ENCODE assay signal across 1 cellular context in genomic region chr19:4390017-4390861, GRCh38.
TF ChIP-seq lines count a peak whose summit lies in the region.

No MANE protein-coding gene starts in this region.

TF ChIP-seq in HEK293, 187 proteins besides CTCF, POLR2A, EP300 and RAD21 (continued from another document):
- TF ChIP-seq, protein P1, sequence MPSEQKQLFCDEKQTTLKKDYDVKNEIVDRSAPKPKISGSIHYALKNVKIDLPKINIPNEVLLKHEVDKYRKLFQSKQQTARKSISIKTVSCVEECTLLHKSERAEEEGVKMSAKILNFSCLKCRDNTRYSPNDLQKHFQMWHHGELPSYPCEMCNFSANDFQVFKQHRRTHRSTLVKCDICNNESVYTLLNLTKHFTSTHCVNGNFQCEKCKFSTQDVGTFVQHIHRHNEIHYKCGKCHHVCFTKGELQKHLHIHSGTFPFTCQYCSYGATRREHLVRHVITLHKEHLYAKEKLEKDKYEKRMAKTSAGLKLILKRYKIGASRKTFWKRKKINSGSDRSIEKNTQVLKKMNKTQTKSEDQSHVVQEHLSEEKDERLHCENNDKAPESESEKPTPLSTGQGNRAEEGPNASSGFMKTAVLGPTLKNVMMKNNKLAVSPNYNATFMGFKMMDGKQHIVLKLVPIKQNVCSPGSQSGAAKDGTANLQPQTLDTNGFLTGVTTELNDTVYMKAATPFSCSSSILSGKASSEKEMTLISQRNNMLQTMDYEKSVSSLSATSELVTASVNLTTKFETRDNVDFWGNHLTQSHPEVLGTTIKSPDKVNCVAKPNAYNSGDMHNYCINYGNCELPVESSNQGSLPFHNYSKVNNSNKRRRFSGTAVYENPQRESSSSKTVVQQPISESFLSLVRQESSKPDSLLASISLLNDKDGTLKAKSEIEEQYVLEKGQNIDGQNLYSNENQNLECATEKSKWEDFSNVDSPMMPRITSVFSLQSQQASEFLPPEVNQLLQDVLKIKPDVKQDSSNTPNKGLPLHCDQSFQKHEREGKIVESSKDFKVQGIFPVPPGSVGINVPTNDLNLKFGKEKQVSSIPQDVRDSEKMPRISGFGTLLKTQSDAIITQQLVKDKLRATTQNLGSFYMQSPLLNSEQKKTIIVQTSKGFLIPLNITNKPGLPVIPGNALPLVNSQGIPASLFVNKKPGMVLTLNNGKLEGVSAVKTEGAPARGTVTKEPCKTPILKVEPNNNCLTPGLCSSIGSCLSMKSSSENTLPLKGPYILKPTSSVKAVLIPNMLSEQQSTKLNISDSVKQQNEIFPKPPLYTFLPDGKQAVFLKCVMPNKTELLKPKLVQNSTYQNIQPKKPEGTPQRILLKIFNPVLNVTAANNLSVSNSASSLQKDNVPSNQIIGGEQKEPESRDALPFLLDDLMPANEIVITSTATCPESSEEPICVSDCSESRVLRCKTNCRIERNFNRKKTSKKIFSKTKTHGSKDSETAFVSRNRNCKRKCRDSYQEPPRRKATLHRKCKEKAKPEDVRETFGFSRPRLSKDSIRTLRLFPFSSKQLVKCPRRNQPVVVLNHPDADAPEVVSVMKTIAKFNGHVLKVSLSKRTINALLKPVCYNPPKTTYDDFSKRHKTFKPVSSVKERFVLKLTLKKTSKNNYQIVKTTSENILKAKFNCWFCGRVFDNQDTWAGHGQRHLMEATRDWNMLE (tag by site-specific recombination; conservative IDR thresholded peaks at IDR 0.05; ENCODE audit: low read depth): no peak
- TF ChIP-seq ZNF157 (tag by site-specific recombination; IDR thresholded peaks at IDR 0.05): no peak
- peak; percentile 40; the same call in 1 of the 2 replicates for TF ChIP-seq ZFHX2 (tag by site-specific recombination; conservative IDR thresholded peaks at IDR 0.05)
- TF ChIP-seq ZNF558 (tag by site-specific recombination; IDR thresholded peaks at IDR 0.05): no peak
- TF ChIP-seq, protein P2, sequence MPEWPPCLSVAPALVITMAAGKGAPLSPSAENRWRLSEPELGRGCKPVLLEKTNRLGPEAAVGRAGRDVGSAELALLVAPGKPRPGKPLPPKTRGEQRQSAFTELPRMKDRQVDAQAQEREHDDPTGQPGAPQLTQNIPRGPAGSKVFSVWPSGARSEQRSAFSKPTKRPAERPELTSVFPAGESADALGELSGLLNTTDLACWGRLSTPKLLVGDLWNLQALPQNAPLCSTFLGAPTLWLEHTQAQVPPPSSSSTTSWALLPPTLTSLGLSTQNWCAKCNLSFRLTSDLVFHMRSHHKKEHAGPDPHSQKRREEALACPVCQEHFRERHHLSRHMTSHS (tag by site-specific recombination; IDR thresholded peaks at IDR 0.05): no peak
- TF ChIP-seq SCRT2 (tag by site-specific recombination; IDR thresholded peaks at IDR 0.05): peak; percentile 92
- no peak for TF ChIP-seq SETDB1 (IDR thresholded peaks at IDR 0.05; ENCODE audit: insufficient read length, low read length)
- TF ChIP-seq, protein P3, sequence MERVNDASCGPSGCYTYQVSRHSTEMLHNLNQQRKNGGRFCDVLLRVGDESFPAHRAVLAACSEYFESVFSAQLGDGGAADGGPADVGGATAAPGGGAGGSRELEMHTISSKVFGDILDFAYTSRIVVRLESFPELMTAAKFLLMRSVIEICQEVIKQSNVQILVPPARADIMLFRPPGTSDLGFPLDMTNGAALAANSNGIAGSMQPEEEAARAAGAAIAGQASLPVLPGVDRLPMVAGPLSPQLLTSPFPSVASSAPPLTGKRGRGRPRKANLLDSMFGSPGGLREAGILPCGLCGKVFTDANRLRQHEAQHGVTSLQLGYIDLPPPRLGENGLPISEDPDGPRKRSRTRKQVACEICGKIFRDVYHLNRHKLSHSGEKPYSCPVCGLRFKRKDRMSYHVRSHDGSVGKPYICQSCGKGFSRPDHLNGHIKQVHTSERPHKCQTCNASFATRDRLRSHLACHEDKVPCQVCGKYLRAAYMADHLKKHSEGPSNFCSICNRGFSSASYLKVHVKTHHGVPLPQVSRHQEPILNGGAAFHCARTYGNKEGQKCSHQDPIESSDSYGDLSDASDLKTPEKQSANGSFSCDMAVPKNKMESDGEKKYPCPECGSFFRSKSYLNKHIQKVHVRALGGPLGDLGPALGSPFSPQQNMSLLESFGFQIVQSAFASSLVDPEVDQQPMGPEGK (tag by site-specific recombination; IDR thresholded peaks at IDR 0.05): peak; percentile 34; the same call in 1 of the 2 replicates
- TF ChIP-seq PRDM1 (tag by site-specific recombination; IDR thresholded peaks at IDR 0.05): peak; percentile 91
- TF ChIP-seq ZNF223 (tag by site-specific recombination; IDR thresholded peaks at IDR 0.05): no peak
- TF ChIP-seq ZNF561 (tag by site-specific recombination; IDR thresholded peaks at IDR 0.05; ENCODE audit: borderline replicate concordance): 0 out of 2 replicates have a peak, but pooled peaks have one; percentile 45
- TF ChIP-seq ZNF585B (tag by site-specific recombination; IDR thresholded peaks at IDR 0.05): no peak
- TF ChIP-seq, protein P4, sequence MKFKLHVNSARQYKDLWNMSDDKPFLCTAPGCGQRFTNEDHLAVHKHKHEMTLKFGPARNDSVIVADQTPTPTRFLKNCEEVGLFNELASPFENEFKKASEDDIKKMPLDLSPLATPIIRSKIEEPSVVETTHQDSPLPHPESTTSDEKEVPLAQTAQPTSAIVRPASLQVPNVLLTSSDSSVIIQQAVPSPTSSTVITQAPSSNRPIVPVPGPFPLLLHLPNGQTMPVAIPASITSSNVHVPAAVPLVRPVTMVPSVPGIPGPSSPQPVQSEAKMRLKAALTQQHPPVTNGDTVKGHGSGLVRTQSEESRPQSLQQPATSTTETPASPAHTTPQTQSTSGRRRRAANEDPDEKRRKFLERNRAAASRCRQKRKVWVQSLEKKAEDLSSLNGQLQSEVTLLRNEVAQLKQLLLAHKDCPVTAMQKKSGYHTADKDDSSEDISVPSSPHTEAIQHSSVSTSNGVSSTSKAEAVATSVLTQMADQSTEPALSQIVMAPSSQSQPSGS (tag by site-specific recombination; IDR thresholded peaks at IDR 0.05; ENCODE audit: low read depth): no peak
- no peak for TF ChIP-seq ZNF214 (tag by site-specific recombination; IDR thresholded peaks at IDR 0.05; ENCODE audit: borderline replicate concordance)
- no peak for TF ChIP-seq ZNF391 (tag by site-specific recombination; IDR thresholded peaks at IDR 0.05; ENCODE audit: borderline replicate concordance, low read depth)
- TF ChIP-seq ZNF202 (tag by site-specific recombination; IDR thresholded peaks at IDR 0.05; ENCODE audit: borderline replicate concordance): no peak
- TF ChIP-seq ZBTB44 (tag by site-specific recombination; IDR thresholded peaks at IDR 0.05): no peak
- TF ChIP-seq ZNF398 (tag by site-specific recombination; IDR thresholded peaks at IDR 0.05): peak; percentile 89
- no peak for TF ChIP-seq ZSCAN23 (tag by site-specific recombination; IDR thresholded peaks at IDR 0.05)
- no peak for TF ChIP-seq ZNF624 (tag by site-specific recombination; IDR thresholded peaks at IDR 0.05)
- peak; percentile 83 for TF ChIP-seq ZIC2 (tag by site-specific recombination; IDR thresholded peaks at IDR 0.05)
- no peak for TF ChIP-seq ZNF670 (tag by site-specific recombination; IDR thresholded peaks at IDR 0.05; ENCODE audit: low read depth)
- no peak for TF ChIP-seq KLF8 (tag by site-specific recombination; IDR thresholded peaks at IDR 0.05)
- no peak for TF ChIP-seq ZNF18 (tag by site-specific recombination; IDR thresholded peaks at IDR 0.05)
- no peak for TF ChIP-seq BCL11A (tag by site-specific recombination; IDR thresholded peaks at IDR 0.05; ENCODE audit: low read depth)
- TF ChIP-seq AEBP2 (tag by site-specific recombination; IDR thresholded peaks at IDR 0.05; ENCODE audit: borderline replicate concordance): no peak
- TF ChIP-seq ZNF37A (tag by site-specific recombination; IDR thresholded peaks at IDR 0.05): no peak
- no peak for TF ChIP-seq ZNF701 (tag by site-specific recombination; IDR thresholded peaks at IDR 0.05)
- no peak for TF ChIP-seq ZXDB (tag by site-specific recombination; IDR thresholded peaks at IDR 0.05)
- TF ChIP-seq ZFP41 (tag by site-specific recombination; IDR thresholded peaks at IDR 0.05; ENCODE audit: borderline replicate concordance): no peak
- TF ChIP-seq, protein P5, sequence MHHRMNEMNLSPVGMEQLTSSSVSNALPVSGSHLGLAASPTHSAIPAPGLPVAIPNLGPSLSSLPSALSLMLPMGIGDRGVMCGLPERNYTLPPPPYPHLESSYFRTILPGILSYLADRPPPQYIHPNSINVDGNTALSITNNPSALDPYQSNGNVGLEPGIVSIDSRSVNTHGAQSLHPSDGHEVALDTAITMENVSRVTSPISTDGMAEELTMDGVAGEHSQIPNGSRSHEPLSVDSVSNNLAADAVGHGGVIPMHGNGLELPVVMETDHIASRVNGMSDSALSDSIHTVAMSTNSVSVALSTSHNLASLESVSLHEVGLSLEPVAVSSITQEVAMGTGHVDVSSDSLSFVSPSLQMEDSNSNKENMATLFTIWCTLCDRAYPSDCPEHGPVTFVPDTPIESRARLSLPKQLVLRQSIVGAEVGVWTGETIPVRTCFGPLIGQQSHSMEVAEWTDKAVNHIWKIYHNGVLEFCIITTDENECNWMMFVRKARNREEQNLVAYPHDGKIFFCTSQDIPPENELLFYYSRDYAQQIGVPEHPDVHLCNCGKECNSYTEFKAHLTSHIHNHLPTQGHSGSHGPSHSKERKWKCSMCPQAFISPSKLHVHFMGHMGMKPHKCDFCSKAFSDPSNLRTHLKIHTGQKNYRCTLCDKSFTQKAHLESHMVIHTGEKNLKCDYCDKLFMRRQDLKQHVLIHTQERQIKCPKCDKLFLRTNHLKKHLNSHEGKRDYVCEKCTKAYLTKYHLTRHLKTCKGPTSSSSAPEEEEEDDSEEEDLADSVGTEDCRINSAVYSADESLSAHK (tag by site-specific recombination; IDR thresholded peaks at IDR 0.05): no peak
- TF ChIP-seq YY1 (tag by site-specific recombination; IDR thresholded peaks at IDR 0.05): no peak
- no peak for TF ChIP-seq HOXD13 (CRISPR knock-in tag; IDR thresholded peaks at IDR 0.05; ENCODE audit: borderline replicate concordance)
- TF ChIP-seq ZBTB17 (tag by site-specific recombination; IDR thresholded peaks at IDR 0.05): no peak
- TF ChIP-seq ZNF175 (tag by site-specific recombination; IDR thresholded peaks at IDR 0.05): no peak
